25 cellular contexts compared by ENCODE assay signal in the genomic region with DNA sequence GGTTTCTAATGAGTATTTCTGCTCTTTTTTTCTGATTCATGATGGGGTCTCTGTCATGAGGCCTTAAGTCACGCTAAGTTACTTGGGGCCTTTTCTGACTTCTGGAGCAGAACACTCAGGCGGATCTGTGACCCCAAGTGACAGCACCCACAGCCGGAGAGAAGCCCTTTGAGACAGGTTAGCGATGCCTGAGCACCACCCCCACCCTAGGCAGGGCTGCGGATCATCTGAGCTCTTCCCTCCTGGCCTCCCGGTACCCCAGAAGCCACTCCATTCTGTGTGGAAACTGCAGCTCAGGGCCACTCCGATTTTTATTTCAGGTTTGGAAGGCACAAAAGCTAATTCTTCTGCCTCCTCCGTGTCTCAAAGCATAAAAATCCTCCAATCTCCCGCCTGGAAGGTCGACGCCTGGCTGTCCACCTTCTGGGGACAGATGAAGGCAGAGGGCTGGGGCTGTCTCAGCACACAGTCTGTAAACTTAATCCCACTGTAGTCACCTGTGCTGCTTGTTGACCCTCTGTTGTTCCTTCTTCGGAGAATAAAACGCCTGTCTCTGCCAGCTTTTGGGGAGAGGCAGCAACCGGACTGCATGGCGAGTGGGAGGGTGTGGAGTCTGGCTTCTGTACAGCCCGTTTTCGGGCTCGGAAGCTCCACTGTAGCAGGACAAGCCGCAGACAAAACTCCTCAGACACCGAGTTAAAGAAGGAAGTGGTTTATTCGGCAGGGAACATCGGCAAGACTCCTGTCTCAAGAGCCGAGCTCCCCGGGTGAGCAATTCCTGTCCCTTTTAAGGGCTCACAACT.
DNase-seq lines count a peak whose midpoint lies in the region; ATAC-seq, FAIRE-seq and TF ChIP-seq lines count a peak whose summit lies in the region.
"Had no signal": no experiment of that assay in that cellular context is flagged by ENCODE, and none has a peak within 500 bp of the region (broad histone marks: within the 10 kb centered on the region; RNA-seq: fewer than 3 reads in every experiment).

No MANE protein-coding gene starts in this region.

- peaks cover 2% of the 10 kb centered on the region for H3K36me3 Mint-ChIP-seq in astrocyte (ENCODE audit: low read depth, unreplicated experiment)
- no peaks in the 10 kb centered on the region for H3K36me3 Mint-ChIP-seq in activated CD4-positive, alpha-beta T cell treated with anti-CD3 and anti-CD28 coated beads for 36 hours (ENCODE audit: low read depth)
- H3K36me3 Mint-ChIP-seq in effector memory CD8-positive, alpha-beta T cell (ENCODE audit: insufficient read depth) = peaks cover 8% of the 10 kb centered on the region
- H3K36me3 Mint-ChIP-seq: stimulated activated memory B cell treated with anti-CD40 and anti-IgM and Interleukin-4, amounts not matched to agents 10 μg/mL and 1 μg/mL and 100 μg/mL, for 72 hours had no signal

- DNase-seq in astrocyte (ENCODE audit: low read depth) (no peak), left kidney (ENCODE audit: low read depth, low spot score) (peak; percentile 29), testis (no peak), spleen (no peak)
- DNase-seq in activated CD4-positive, alpha-beta T cell treated with anti-CD3 and anti-CD28 coated beads for 36 hours = no peak
- no peak for DNase-seq in effector memory CD8-positive, alpha-beta T cell
- DNase-seq: activated CD4-positive, alpha-beta T cell treated with anti-CD3 and anti-CD28 coated beads, Interleukin-2, amount 50 U/mL, for 1 hour; activated naive CD8-positive, alpha-beta T cell treated with anti-CD3 and anti-CD28 coated beads, Interleukin-2, amount 50 U/mL, for 24 hours; colonic mucosa; DMS 273 treated with DMSO at 0.1 percent for 48 hours; GF-D8; heart left ventricle; Kasumi-1; NCI-H1105 treated with DMSO at 0.1 percent for 48 hours; NCI-H2171; NCI-H526; SHP77 had no signal

- CTCF ChIA-PET in activated CD4-positive, alpha-beta T cell treated with anti-CD3 and anti-CD28 coated beads for 36 hours (lab: Charles Lee) = interaction anchor here (0.6 to 0.7 kb wide), 4 partner anchors 18 to 629 kb away, joined by 3 read pairs; no protein-coding TSS in a partner anchor

- peaks cover 0 to 31% (median 13%) of the 10 kb centered on the region in 11 experiments; a peak in 14 of 22 replicates for H3K9me3 ChIP-seq in BLaER1 treated with 17β-estradiol and CSF1 and Interleukin-3, amounts not matched to agents 10 nM and 100 nM (replicated peaks in 1 of 11)
- H3K9me3 ChIP-seq in HUES6 (ENCODE audit: control insufficient read depth, insufficient read depth, low read depth, low read length) (no peaks in the 10 kb centered on the region), astrocyte (ENCODE audit: insufficient read depth, low read depth, low read length) (no peaks in the 10 kb centered on the region), testis (no peaks in the 10 kb centered on the region), spleen (no peaks in the 10 kb centered on the region)
- H3K9me3 ChIP-seq: colonic mucosa, heart left ventricle, thoracic aorta had no signal

- peaks cover 14% of the 10 kb centered on the region for H3K4me1 Mint-ChIP-seq in astrocyte (ENCODE audit: low read depth, unreplicated experiment)
- H3K4me1 Mint-ChIP-seq in activated CD4-positive, alpha-beta T cell treated with anti-CD3 and anti-CD28 coated beads for 36 hours = peaks cover 9% of the 10 kb centered on the region
- peaks cover 7 to 8% of the 10 kb centered on the region in 2 donors for H3K4me1 Mint-ChIP-seq in effector memory CD8-positive, alpha-beta T cell (ENCODE audit: low read depth in 2 of 2)
- H3K4me1 Mint-ChIP-seq: stimulated activated memory B cell treated with anti-CD40 and anti-IgM and Interleukin-4, amounts not matched to agents 10 μg/mL and 1 μg/mL and 100 μg/mL, for 72 hours had no signal

- peak overlapping the region; percentile 69 for H3K27ac Mint-ChIP-seq in astrocyte (ENCODE audit: unreplicated experiment)
- no peak overlapping the region for H3K27ac Mint-ChIP-seq in activated CD4-positive, alpha-beta T cell treated with anti-CD3 and anti-CD28 coated beads for 36 hours
- peak overlapping the region in 1 of 2 donors; percentile 52 for H3K27ac Mint-ChIP-seq in effector memory CD8-positive, alpha-beta T cell
- H3K27ac Mint-ChIP-seq: activated naive CD8-positive, alpha-beta T cell treated with anti-CD3 and anti-CD28 coated beads, Interleukin-2, amount 50 U/mL, for 24 hours; stimulated activated memory B cell treated with anti-CD40 and anti-IgM and Interleukin-4, amounts not matched to agents 10 μg/mL and 1 μg/mL and 100 μg/mL, for 72 hours had no signal

- no peaks in the 10 kb centered on the region for H3K36me3 ChIP-seq in BLaER1 treated with 17β-estradiol and CSF1 and Interleukin-3, amounts not matched to agents 10 nM and 100 nM
- H3K36me3 ChIP-seq in HUES6 (ENCODE audit: control insufficient read depth, insufficient read depth, low read length) = no peaks in the 10 kb centered on the region
- H3K36me3 ChIP-seq in astrocyte (ENCODE audit: insufficient read depth, low read length) = no peaks in the 10 kb centered on the region
- no peaks in the 10 kb centered on the region for H3K36me3 ChIP-seq in testis (ENCODE audit: low read depth, missing control alignments)
- H3K36me3 ChIP-seq in spleen = no peaks in the 10 kb centered on the region
- H3K36me3 ChIP-seq: colonic mucosa, heart left ventricle, thoracic aorta had no signal

- ATAC-seq in activated CD4-positive, alpha-beta T cell treated with anti-CD3 and anti-CD28 coated beads for 36 hours = no peak
- no peak for ATAC-seq in effector memory CD8-positive, alpha-beta T cell (replicated peaks)

- no peak overlapping the region for H3K4me3 Mint-ChIP-seq in astrocyte (ENCODE audit: unreplicated experiment)
- no peak overlapping the region for H3K4me3 Mint-ChIP-seq in activated CD4-positive, alpha-beta T cell treated with anti-CD3 and anti-CD28 coated beads for 36 hours
- H3K4me3 Mint-ChIP-seq in effector memory CD8-positive, alpha-beta T cell = no peak overlapping the region
- H3K4me3 Mint-ChIP-seq: activated naive CD8-positive, alpha-beta T cell treated with anti-CD3 and anti-CD28 coated beads, Interleukin-2, amount 50 U/mL, for 24 hours; activated T-helper 17 cell treated with anti-CD3 and anti-CD28 coated beads, Interleukin-2, amount 50 U/mL, for 72 hours; stimulated activated memory B cell treated with anti-CD40 and anti-IgM and Interleukin-4, amounts not matched to agents 10 μg/mL and 1 μg/mL and 100 μg/mL, for 72 hours had no signal

- H3K4me2 ChIP-seq in BLaER1 treated with 17β-estradiol and CSF1 and Interleukin-3, amounts not matched to agents 10 nM and 100 nM = peak overlapping the region; percentile 48 to 90 (median 77)
- H3K4me2 ChIP-seq in astrocyte (ENCODE audit: low read length) = no peak overlapping the region

- no peak for TF ChIP-seq CTCF in astrocyte (IDR thresholded peaks at IDR 0.05; ENCODE audit: insufficient read depth, low read depth, low read length)
- no peak for TF ChIP-seq CTCF in testis (IDR thresholded peaks at IDR 0.05)
- TF ChIP-seq CTCF in spleen (IDR thresholded peaks at IDR 0.05 in 8 of 11, conservative IDR thresholded peaks at IDR 0.05 in 3 of 11) = no peak

- H3K27me3 ChIP-seq in BLaER1 treated with 17β-estradiol and CSF1 and Interleukin-3, amounts not matched to agents 10 nM and 100 nM = 0 out of 22 replicates have a peak, but pooled peaks cover 0 to 5% (median 0%) of the 10 kb centered on the region in 11 experiments
- H3K27me3 ChIP-seq in HUES6 (ENCODE audit: control insufficient read depth, insufficient read depth, low read length) (no peaks in the 10 kb centered on the region), astrocyte (ENCODE audit: insufficient read depth, low read length) (no peaks in the 10 kb centered on the region), testis (no peaks in the 10 kb centered on the region), spleen (replicated peaks in 1 of 7) (peaks cover 0 to 27% (median 0%) of the 10 kb centered on the region in 7 donors)
- H3K27me3 ChIP-seq: colonic mucosa, heart left ventricle had no signal

- H3K9me3 Mint-ChIP-seq in astrocyte (ENCODE audit: unreplicated experiment) = no peaks in the 10 kb centered on the region
- H3K9me3 Mint-ChIP-seq in activated CD4-positive, alpha-beta T cell treated with anti-CD3 and anti-CD28 coated beads for 36 hours (ENCODE audit: low read depth) = no peaks in the 10 kb centered on the region
- no peaks in the 10 kb centered on the region for H3K9me3 Mint-ChIP-seq in effector memory CD8-positive, alpha-beta T cell
- H3K9me3 Mint-ChIP-seq: activated naive CD8-positive, alpha-beta T cell treated with anti-CD3 and anti-CD28 coated beads, Interleukin-2, amount 50 U/mL, for 24 hours; activated T-helper 17 cell treated with anti-CD3 and anti-CD28 coated beads, Interleukin-2, amount 50 U/mL, for 72 hours; stimulated activated memory B cell treated with anti-CD40 and anti-IgM and Interleukin-4, amounts not matched to agents 10 μg/mL and 1 μg/mL and 100 μg/mL, for 72 hours had no signal

- H3K9ac ChIP-seq in BLaER1 treated with 17β-estradiol and CSF1 and Interleukin-3, amounts not matched to agents 10 nM and 100 nM = peak overlapping the region in 2 of 11 experiments; percentile 17 to 37; a peak in 2 of 22 replicates
- H3K9ac ChIP-seq in HUES6 (ENCODE audit: low read length) (peak overlapping the region; percentile 3), astrocyte (ENCODE audit: low read length) (no peak overlapping the region)
- H3K9ac ChIP-seq: parathyroid adenoma had no signal

- H3K4me1 ChIP-seq in BLaER1 treated with 17β-estradiol and CSF1 and Interleukin-3, amounts not matched to agents 10 nM and 100 nM = peaks cover 19 to 25% (median 22%) of the 10 kb centered on the region in 10 experiments
- H3K4me1 ChIP-seq in HUES6 (ENCODE audit: control insufficient read depth, insufficient read depth, low read length) (peaks cover 27% of the 10 kb centered on the region), astrocyte (ENCODE audit: insufficient read depth, low read length) (peaks cover 10% of the 10 kb centered on the region), testis (no peaks in the 10 kb centered on the region), spleen (no peaks in the 10 kb centered on the region)
- H3K4me1 ChIP-seq: colonic mucosa, parathyroid adenoma had no signal

- H4K20me1 ChIP-seq in BLaER1 treated with 17β-estradiol and CSF1 and Interleukin-3, amounts not matched to agents 10 nM and 100 nM = no peaks in the 10 kb centered on the region
- no peaks in the 10 kb centered on the region for H4K20me1 ChIP-seq in astrocyte (ENCODE audit: insufficient read depth, low read length)

- POLR2A ChIA-PET in activated CD4-positive, alpha-beta T cell treated with anti-CD3 and anti-CD28 coated beads for 36 hours (lab: Charles Lee) = no interaction called here

- peak overlapping the region in 5 of 11 experiments; percentile 3 to 52 (median 35); a peak in 7 of 22 replicates for H3K27ac ChIP-seq in BLaER1 treated with 17β-estradiol and CSF1 and Interleukin-3, amounts not matched to agents 10 nM and 100 nM
- H3K27ac ChIP-seq in HUES6 (ENCODE audit: low read depth, low read length) (peak overlapping the region; percentile 41; the same call in 1 of the 2 replicates), astrocyte (ENCODE audit: low read depth, low read length) (no peak overlapping the region), testis (no peak overlapping the region), spleen (no peak overlapping the region)
- H3K27ac ChIP-seq: colonic mucosa, heart left ventricle, parathyroid adenoma, thoracic aorta had no signal

- peaks cover 14% of the 10 kb centered on the region for H3K27me3 Mint-ChIP-seq in astrocyte (ENCODE audit: low read depth, unreplicated experiment)
- peaks cover 4% of the 10 kb centered on the region for H3K27me3 Mint-ChIP-seq in activated CD4-positive, alpha-beta T cell treated with anti-CD3 and anti-CD28 coated beads for 36 hours
- H3K27me3 Mint-ChIP-seq in effector memory CD8-positive, alpha-beta T cell = peaks cover 27 to 39% of the 10 kb centered on the region in 2 donors

- H3K4me3 ChIP-seq in BLaER1 treated with 17β-estradiol and CSF1 and Interleukin-3, amounts not matched to agents 10 nM and 100 nM = no peak overlapping the region
- no peak overlapping the region for H3K4me3 ChIP-seq in HUES6 (ENCODE audit: low read depth, low read length)
- no peak overlapping the region for H3K4me3 ChIP-seq in astrocyte (ENCODE audit: insufficient read depth, low read depth, low read length)
- H3K4me3 ChIP-seq in testis = no peak overlapping the region
- H3K4me3 ChIP-seq in spleen = no peak overlapping the region
- H3K4me3 ChIP-seq: colonic mucosa, heart left ventricle, thoracic aorta had no signal

- TF ChIP-seq POLR2A in testis (IDR thresholded peaks at IDR 0.05) (no peak), spleen (IDR thresholded peaks at IDR 0.05) (no peak)

- H2AFZ ChIP-seq in astrocyte (ENCODE audit: low read depth, low read length) = no peak overlapping the region
- H2AFZ ChIP-seq: parathyroid adenoma had no signal

- no peaks in the 10 kb centered on the region for H3K79me2 ChIP-seq in astrocyte (ENCODE audit: insufficient read depth, low read length)
- H3K79me2 ChIP-seq: parathyroid adenoma had no signal

- 77 to 92% methylated on average over 22 to 24 of the region's 24 CpGs for WGBS in testis, 2 donors
- 69 to 75% (median 74%) methylated on average over 24 of the region's 24 CpGs for WGBS in spleen, 5 donors

- no peak for FAIRE-seq in astrocyte (lab: Jason Lieb, UNC)
- FAIRE-seq: GM19239, keratinocyte had no signal

- intact Hi-C loops in testis (cut with DNase I; ENCODE audit: low total_unique reads) = no loop called here
- intact Hi-C loops in activated CD4-positive, alpha-beta T cell treated with anti-CD3 and anti-CD28 coated beads for 36 hours (cut with DNase I, micrococcal nuclease) = loop anchor here in 1 of 2 experiments (1.0 kb wide), 1 partner anchor 13 kb away; no protein-coding TSS in a partner anchor
- intact Hi-C loops in spleen (cut with DNase I; ENCODE audit: low total_unique reads) = no loop called here
